In the genomic region with DNA sequence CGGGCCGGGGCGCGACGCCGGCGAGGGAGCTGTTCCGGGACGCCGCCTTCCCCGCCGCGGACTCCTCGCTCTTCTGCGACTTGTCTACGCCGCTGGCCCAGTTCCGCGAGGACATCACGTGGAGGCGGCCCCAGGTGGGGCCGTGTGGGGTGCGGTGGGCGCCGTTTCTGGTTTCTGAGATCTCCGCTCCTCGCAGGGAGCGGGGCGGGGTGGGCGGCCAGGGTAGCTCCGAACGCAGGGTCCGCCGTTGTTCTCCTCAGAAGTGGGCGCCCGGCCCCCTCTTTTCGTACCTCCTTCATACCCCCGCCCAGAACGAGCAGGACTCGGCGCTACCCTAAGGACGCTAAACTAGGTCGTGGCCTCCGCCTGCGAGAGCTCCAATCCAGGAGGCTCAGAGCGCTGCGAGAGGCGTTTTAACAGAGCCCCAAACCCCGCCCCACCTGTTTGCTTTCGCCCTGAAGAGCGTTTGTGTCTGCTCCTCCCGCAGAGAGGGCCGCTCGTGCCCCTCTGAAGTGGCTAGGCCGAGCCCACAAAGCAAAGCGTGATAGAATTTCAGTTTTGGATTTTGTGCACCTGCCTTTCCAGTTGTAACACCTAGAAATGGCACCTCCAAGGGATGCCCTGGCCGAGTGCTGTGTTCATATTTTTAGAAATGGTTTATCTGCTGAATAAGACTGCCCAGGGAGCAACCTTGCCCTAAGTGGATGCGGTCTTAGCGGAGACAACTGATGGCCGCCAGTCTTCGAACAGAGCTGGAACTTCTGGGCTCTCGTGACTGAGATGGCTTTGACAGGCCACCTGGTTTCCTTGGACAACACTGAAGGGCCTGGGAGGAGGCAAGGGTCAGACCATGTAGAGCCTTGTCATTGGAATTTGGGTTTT, we compare ENCODE assay signal across 8 cellular contexts. TPM values are rescaled to one million over a fixed set of nuclear protein-coding genes. Genes with fewer than 3 reads are reported as not detected.
DNase-seq lines count a peak whose midpoint lies in the region; ATAC-seq and TF ChIP-seq lines count a peak whose summit lies in the region.

No MANE protein-coding gene starts in this region.

- H3K27ac Mint-ChIP-seq in osteocyte (ENCODE audit: unreplicated experiment) = peak overlapping the region; percentile 65

- H3K36me3 Mint-ChIP-seq in osteocyte (ENCODE audit: unreplicated experiment) = no peaks in the 10 kb centered on the region

- peak overlapping the region; percentile 99 for H3K4me3 ChIP-seq in fibroblast of mammary gland (ENCODE audit: control insufficient read depth, low read depth, low read length)

- TF ChIP-seq CTCF in fibroblast of mammary gland (conservative IDR thresholded peaks at IDR 0.05; ENCODE audit: control insufficient read depth, insufficient read depth, low read depth, low read length) = no peak
- TF ChIP-seq CTCF in osteocyte (IDR thresholded peaks at IDR 0.05) = no peak

- ATAC-seq in HG02840 (IDR thresholded peaks at IDR 0.05; ENCODE audit: low FRiP score, unreplicated experiment) = peak; percentile 2
- ATAC-seq in GM18519 (IDR thresholded peaks at IDR 0.05; ENCODE audit: low FRiP score, unreplicated experiment) = no peak

- in situ Hi-C loops in G401 (cut with HindIII; ENCODE audit: low sequenced_read_pairs) = no loop called here

- no peaks in the 10 kb centered on the region for H3K9me3 Mint-ChIP-seq in osteocyte (ENCODE audit: unreplicated experiment)

- peak; percentile 46 for DNase-seq in G401 (ENCODE audit: low spot score)
- peak; percentile 70 for DNase-seq in NCI-H69 (lab: John Stamatoyannopoulos, UW)
- DNase-seq in activated T-cell treated with anti-CD3 and anti-CD28 coated beads, Interleukin-2, amount 50 U/mL, for 48 hours = peak; percentile 70 to 75
- peak; percentile 14 for DNase-seq in fibroblast of mammary gland (ENCODE audit: low read depth)
- DNase-seq in osteocyte (ENCODE audit: extremely low spot score, unreplicated experiment) = no peak
- DNase-seq in occipital lobe (lab: John Stamatoyannopoulos, UW) = no peak

- peaks cover 34% of the 10 kb centered on the region for H3K4me1 Mint-ChIP-seq in osteocyte (ENCODE audit: unreplicated experiment)

- peak overlapping the region; percentile 87 for H3K4me3 Mint-ChIP-seq in osteocyte (ENCODE audit: unreplicated experiment)

- no peaks in the 10 kb centered on the region for H3K27me3 Mint-ChIP-seq in osteocyte (ENCODE audit: unreplicated experiment)

RNA-seq across cellular contexts. Expression of a gene that starts 0.6 kb away (rescaled TPM):
- total RNA-seq in G401 (2014; rRNA removed; shearing (Covaris generic)) = 37.6 and 43.0 TPM in 2 replicates
- total RNA-seq in osteocyte (37.7 and 40.3 TPM in 2 replicates), occipital lobe (27.1 TPM)

RNA-seq across cellular contexts. Expression of a gene that starts 18.9 kb away (rescaled TPM):
- 3.3 and 5.6 TPM in 2 replicates for total RNA-seq in G401 (2014; rRNA removed; shearing (Covaris generic))
- total RNA-seq in osteocyte (56.5 and 64.0 TPM in 2 replicates), occipital lobe (4.4 TPM)

RNA-seq across cellular contexts. Expression of a gene that starts 27.0 kb away (rescaled TPM):
- 4.9 and 5.3 TPM in 2 replicates for total RNA-seq in G401 (2014; rRNA removed; shearing (Covaris generic))
- 3.8 and 5.9 TPM in 2 replicates for total RNA-seq in osteocyte
- total RNA-seq in occipital lobe = 8.9 TPM

RNA-seq across cellular contexts. Expression of a gene that starts 29.4 kb away (rescaled TPM):
- 8.6 and 14.7 TPM in 2 replicates for total RNA-seq in G401 (2014; rRNA removed; shearing (Covaris generic))
- total RNA-seq in osteocyte = 16.9 and 28.5 TPM in 2 replicates
- total RNA-seq in occipital lobe = 5.6 TPM

RNA-seq across cellular contexts. Expression of a gene that starts 38.1 kb away (rescaled TPM):
- total RNA-seq in G401 (2014; rRNA removed; shearing (Covaris generic)) = 0.86 TPM in 1 of 2 replicates, not detected in the other
- total RNA-seq in osteocyte (2.5 and 3.6 TPM in 2 replicates), occipital lobe (0.31 TPM)

Comparison
In these comparisons a context has a peak if more than half of its experiments do, and no peak if none do; other contexts are left out.
1. DNase-seq: peak in G401 (single experiment), NCI-H69 (single experiment), activated T-cell treated with anti-CD3 and anti-CD28 coated beads, Interleukin-2, amount 50 U/mL, for 48 hours (2 of 2) and fibroblast of mammary gland (single experiment); none in osteocyte (single experiment) and occipital lobe (single experiment).